ENCODE assay signal across 8 cellular contexts in genomic region chr9:111661802-111662491, GRCh38. TPM values are rescaled to one million over a fixed set of nuclear protein-coding genes. Genes with fewer than 3 reads are reported as not detected.
A peak's percentile ranks its signal among the peaks of the same experiment; 100 is the strongest.
DNase-seq lines count a peak whose midpoint lies in the region; ATAC-seq, FAIRE-seq and TF ChIP-seq lines count a peak whose summit lies in the region.

No MANE protein-coding gene starts in this region.

- no peak for TF ChIP-seq CTCF in mammary epithelial cell (conservative IDR thresholded peaks at IDR 0.05 in 1 of 2, IDR thresholded peaks at IDR 0.05 in 1 of 2; ENCODE audit: extremely low read depth in 1 of 2, insufficient read depth in 1 of 2, low read depth in 1 of 2, low read length in 2 of 2)

- in situ Hi-C loops in mammary epithelial cell (cut with MboI; ENCODE audit: low sequenced_read_pairs in 2 of 2): no loop called here

- 0% methylated on average over 10 of the region's 57 CpGs for WGBS in mammary epithelial cell (ENCODE audit: low coverage, missing lambda C conversion rate)
- WGBS in small intestine, 3 donors: 1% methylated on average over 36 to 57 of the region's 57 CpGs

- peaks cover 14% of the 10 kb centered on the region for H3K4me1 ChIP-seq in mammary epithelial cell (ENCODE audit: insufficient read depth, low read length)
- no peaks in the 10 kb centered on the region for H3K4me1 ChIP-seq in small intestine (ENCODE audit: control insufficient read depth in 2 of 2, insufficient read depth in 1 of 2, low read depth in 1 of 2, low read length in 1 of 2)

- H3K27me3 ChIP-seq in mammary epithelial cell (ENCODE audit: insufficient read depth, low read length) (no peaks in the 10 kb centered on the region), small intestine (ENCODE audit: control insufficient read depth in 2 of 2, insufficient read depth in 2 of 2, low read length in 2 of 2) (no peaks in the 10 kb centered on the region)

- dilution Hi-C loops in mammary epithelial cell (cut with HindIII; ENCODE audit: low sequenced_read_pairs): no loop called here

- DNase-seq in EL (peak; percentile 53), HuH-7 (ENCODE audit: low spot score) (peak; percentile 63), T1000 (lab: John Stamatoyannopoulos, UW) (peak; percentile 13), mammary epithelial cell (peak; percentile 32), immature natural killer cell (peak; percentile 28 to 35 (median 29)), small intestine (peak; percentile 21), KG1 (lab: John Stamatoyannopoulos, UW) (no peak)

- no peaks in the 10 kb centered on the region for H3K36me3 Mint-ChIP-seq in immature natural killer cell

- H3K4me1 Mint-ChIP-seq in immature natural killer cell: peaks cover 25 to 39% of the 10 kb centered on the region in 2 donors

- peak overlapping the region; percentile 78 to 95 (median 89) for H3K27ac Mint-ChIP-seq in immature natural killer cell

- no peaks in the 10 kb centered on the region for H3K9me3 ChIP-seq in mammary epithelial cell (replicated peaks; ENCODE audit: insufficient read depth, low read length)
- H3K9me3 ChIP-seq in small intestine (ENCODE audit: control insufficient read depth, low read depth): no peaks in the 10 kb centered on the region

- peak overlapping the region; percentile 84 for H3K4me2 ChIP-seq in mammary epithelial cell (ENCODE audit: insufficient read depth, low read depth, low read length)

- H3K4me3 Mint-ChIP-seq in immature natural killer cell: peak overlapping the region; percentile 94 to 98 (median 97)

- H3K36me3 ChIP-seq in mammary epithelial cell (ENCODE audit: insufficient read depth, low read length): peaks cover 9% of the 10 kb centered on the region
- H3K36me3 ChIP-seq in small intestine (ENCODE audit: control insufficient read depth in 2 of 2, insufficient read depth in 2 of 2, low read length in 2 of 2): peaks cover 0 to 2% of the 10 kb centered on the region in 2 donors

- H3K27me3 Mint-ChIP-seq in immature natural killer cell (ENCODE audit: low read depth in 3 of 3): peaks cover 0 to 4% (median 2%) of the 10 kb centered on the region in 3 donors

- intact Hi-C loops in mammary epithelial cell (cut with micrococcal nuclease): loop anchor here (2.0 kb wide), 1 partner anchor 63 kb away; the partner anchor contains the start of gene PTGR1

- CTCF ChIA-PET in mammary epithelial cell (lab: Charles Lee; ENCODE audit: low non-redundant PET): no interaction called here

- no peaks in the 10 kb centered on the region for H3K9me3 Mint-ChIP-seq in immature natural killer cell

- FAIRE-seq in small intestine (lab: Jason Lieb, UNC): no peak

- peak overlapping the region; percentile 46 for H3K9ac ChIP-seq in mammary epithelial cell (ENCODE audit: insufficient read depth, low read length)

- ATAC-seq in GM21526 (IDR thresholded peaks at IDR 0.05; ENCODE audit: low FRiP score, unreplicated experiment): peak; percentile 34

- H3K79me2 ChIP-seq in mammary epithelial cell (ENCODE audit: insufficient read depth, low read length): peaks cover 49% of the 10 kb centered on the region

- H3K27ac ChIP-seq in mammary epithelial cell (ENCODE audit: insufficient read depth, low read depth, low read length) (peak overlapping the region; percentile 11), small intestine (ENCODE audit: low read depth in 1 of 2, low read length in 1 of 2) (peak overlapping the region in 1 of 2 donors; percentile 79)

- H4K20me1 ChIP-seq in mammary epithelial cell (ENCODE audit: insufficient read depth, low read length): no peaks in the 10 kb centered on the region

- H2AFZ ChIP-seq in mammary epithelial cell (ENCODE audit: low read depth, low read length): peak overlapping the region; percentile 96

- H3K4me3 ChIP-seq in mammary epithelial cell (replicated peaks in 1 of 3; ENCODE audit: insufficient read depth in 1 of 3, low read depth in 2 of 3, low read length in 3 of 3) (peak overlapping the region; percentile 69 to 81 (median 72)), small intestine (ENCODE audit: low read depth in 1 of 2, low read length in 2 of 2) (peak overlapping the region; percentile 73 to 83)

- no TSS peak for BruUV-seq in mammary epithelial cell (replicated peaks; lab: Mats Ljungman, UMichigan)

RNA-seq across cellular contexts. Expression of gene GNG10, which starts 0.5 kb away (rescaled TPM):
- total RNA-seq in mammary epithelial cell: 10 to 100 TPM; 51.7 to 70.3 TPM
- polyA plus RNA-seq in mammary epithelial cell: 58.8 TPM
- 33.7 TPM for polyA minus RNA-seq in mammary epithelial cell
- 10 to 100 TPM; 18.3 to 30.1 (median 28.2) TPM for polyA plus RNA-seq in immature natural killer cell
- 10 to 100 TPM; 28.1 to 42.0 (median 39.4) TPM for polyA plus RNA-seq in small intestine

RNA-seq across cellular contexts. Expression of gene DNAJC25, which starts 30.8 kb away (rescaled TPM):
- total RNA-seq in mammary epithelial cell: 1 to 10 TPM; 4.5 to 9.4 TPM
- 3.2 TPM for polyA plus RNA-seq in mammary epithelial cell
- polyA minus RNA-seq in mammary epithelial cell: not detected
- 1 to 10 TPM; 2.1 to 7.7 (median 2.6) TPM for polyA plus RNA-seq in immature natural killer cell
- polyA plus RNA-seq in small intestine: 1 to 10 TPM; 2.7 to 8.7 (median 5.6) TPM
